In the genomic region with DNA sequence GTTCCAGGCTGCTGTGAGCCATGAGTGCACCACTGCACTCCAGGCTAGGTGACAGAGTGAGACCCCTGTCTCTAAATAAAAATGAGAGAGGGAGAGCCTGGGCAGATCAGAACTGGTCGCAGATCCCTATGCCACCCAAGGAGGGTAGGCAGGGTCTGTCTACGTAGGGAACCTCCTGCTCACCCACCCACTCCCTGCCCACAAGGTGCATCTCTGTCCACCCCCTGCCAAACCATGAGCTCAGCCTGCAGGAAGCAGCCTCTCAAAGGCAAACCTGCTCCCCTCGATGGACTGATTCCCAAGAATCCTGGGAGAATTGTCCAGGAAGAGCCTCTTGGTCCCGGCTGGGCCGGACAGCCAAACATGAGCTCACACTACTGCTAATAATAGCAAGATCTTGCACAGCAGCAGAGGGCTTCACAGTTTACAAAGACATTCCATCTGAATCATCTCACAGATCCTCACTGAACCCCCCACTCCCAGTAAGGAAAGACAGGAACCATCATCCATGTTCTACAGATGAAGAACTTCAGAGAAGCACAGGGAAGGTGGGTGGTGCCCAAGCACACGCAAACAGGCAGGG, we compare ENCODE assay signal across 12 cellular contexts. TPM values are rescaled to one million over a fixed set of nuclear protein-coding genes. Genes with fewer than 3 reads are reported as not detected.
DNase-seq lines count a peak whose midpoint lies in the region; ATAC-seq and TF ChIP-seq lines count a peak whose summit lies in the region.
"Had no signal": no experiment of that assay in that cellular context is flagged by ENCODE, and none has a peak within 500 bp of the region (broad histone marks: within the 10 kb centered on the region; RNA-seq: fewer than 3 reads in every experiment).

No MANE protein-coding gene starts in this region.

- peaks cover 41 to 77% of the 10 kb centered on the region in 2 donors for H3K4me1 Mint-ChIP-seq in stimulated activated naive B cell treated with anti-CD40 and anti-IgM and Interleukin-4, amounts not matched to agents 10 μg/mL and 1 μg/mL and 100 μg/mL, for 72 hours

- H3K36me3 Mint-ChIP-seq in stimulated activated naive B cell treated with anti-CD40 and anti-IgM and Interleukin-4, amounts not matched to agents 10 μg/mL and 1 μg/mL and 100 μg/mL, for 72 hours: peaks cover 2 to 28% of the 10 kb centered on the region in 2 donors

- H3K36me3 ChIP-seq in hepatocyte (replicated peaks; ENCODE audit: insufficient read depth, low read depth): no peaks in the 10 kb centered on the region

- no peaks in the 10 kb centered on the region for H3K27me3 ChIP-seq in hepatocyte

- no peaks in the 10 kb centered on the region for H3K9me3 ChIP-seq in hepatocyte (ENCODE audit: low read depth)

- peak overlapping the region; percentile 81 for H3K27ac ChIP-seq in hepatocyte

- no peak for ATAC-seq in stimulated activated naive B cell treated with anti-CD40 and anti-IgM and Interleukin-4, amounts not matched to agents 10 μg/mL and 1 μg/mL and 100 μg/mL, for 72 hours (replicated peaks)
- no peak for ATAC-seq in GM21529 (IDR thresholded peaks at IDR 0.05; ENCODE audit: unreplicated experiment)
- ATAC-seq: esophagus mucosa had no signal

- peaks cover 6% of the 10 kb centered on the region for H3K4me1 ChIP-seq in hepatocyte (ENCODE audit: insufficient read depth)

- WGBS in hepatocyte (ENCODE audit: low lambda C conversion rate, missing lambda C conversion rate): 77% methylated on average over 6 of the region's 6 CpGs

- TF ChIP-seq CTCF in hepatocyte (IDR thresholded peaks at IDR 0.05; ENCODE audit: poor library complexity): no peak

- H3K27me3 Mint-ChIP-seq in stimulated activated naive B cell treated with anti-CD40 and anti-IgM and Interleukin-4, amounts not matched to agents 10 μg/mL and 1 μg/mL and 100 μg/mL, for 72 hours: no peaks in the 10 kb centered on the region

- H3K79me2 ChIP-seq in hepatocyte: peaks cover 57% of the 10 kb centered on the region

- H4K20me1 ChIP-seq in hepatocyte (ENCODE audit: insufficient read depth, poor library complexity, severe bottlenecking): peaks cover 4% of the 10 kb centered on the region

- no peak overlapping the region for H2AFZ ChIP-seq in hepatocyte

- H3K9me3 Mint-ChIP-seq in stimulated activated naive B cell treated with anti-CD40 and anti-IgM and Interleukin-4, amounts not matched to agents 10 μg/mL and 1 μg/mL and 100 μg/mL, for 72 hours: no peaks in the 10 kb centered on the region

- H3K27ac Mint-ChIP-seq in stimulated activated naive B cell treated with anti-CD40 and anti-IgM and Interleukin-4, amounts not matched to agents 10 μg/mL and 1 μg/mL and 100 μg/mL, for 72 hours: peak overlapping the region; percentile 51

- no peak overlapping the region for H3K4me3 ChIP-seq in hepatocyte

- peak; percentile 76 for DNase-seq in GM04503 (ENCODE audit: low read depth)
- peak; percentile 74 for DNase-seq in astrocyte of the hippocampus (ENCODE audit: low read depth, low spot score)
- DNase-seq in hepatocyte (ENCODE audit: low spot score): peak; percentile 58
- DNase-seq in stimulated activated naive B cell treated with anti-CD40 and anti-IgM and Interleukin-4, amounts not matched to agents 10 μg/mL and 1 μg/mL and 100 μg/mL, for 72 hours: no peak
- DNase-seq in NCI-H1694 (lab: John Stamatoyannopoulos, UW): no peak
- no peak for DNase-seq in LoVo (ENCODE audit: low spot score)
- DNase-seq in T-helper 1 cell: no peak
- DNase-seq: activated CD4-positive, alpha-beta T cell treated with anti-CD3 and anti-CD28 coated beads, Interleukin-2, amount 50 U/mL, for 1 hour; NCI-H187 treated with DMSO at 0.1 percent for 48 hours; stimulated activated CD4-positive, alpha-beta T cell treated with anti-CD3 and anti-CD28 coated beads, Interleukin-15, amount 100 ng/mL, for 24 hours had no signal

- peak overlapping the region; percentile 5 for H3K4me2 ChIP-seq in hepatocyte

- no peaks in the 10 kb centered on the region for H3K9me2 ChIP-seq in hepatocyte (replicated peaks; ENCODE audit: insufficient read depth)

- H3K4me3 Mint-ChIP-seq in stimulated activated naive B cell treated with anti-CD40 and anti-IgM and Interleukin-4, amounts not matched to agents 10 μg/mL and 1 μg/mL and 100 μg/mL, for 72 hours: peak overlapping the region in 1 of 2 donors; percentile 16

RNA-seq across cellular contexts. Expression of a gene that starts 27.8 kb away (rescaled TPM):
- 1.6 and 2.9 TPM in 2 replicates for total RNA-seq in hepatocyte
- 0.68 and 1.2 TPM in 2 replicates for polyA plus RNA-seq in hepatocyte

Comparison
In these comparisons a context has a peak if more than half of its experiments do, and no peak if none do; other contexts are left out.
1. DNase-seq: peak in GM04503 (single experiment), astrocyte of the hippocampus (single experiment) and hepatocyte (single experiment); none in stimulated activated naive B cell treated with anti-CD40 and anti-IgM and Interleukin-4, amounts not matched to agents 10 μg/mL and 1 μg/mL and 100 μg/mL, for 72 hours (single experiment), NCI-H1694 (single experiment), LoVo (single experiment) and T-helper 1 cell (0 of 5).